ENCODE assay signal across 10 cellular contexts in genomic region chr6:1317302-1317815, GRCh38. TPM values are rescaled to one million over a fixed set of nuclear protein-coding genes. Genes with fewer than 3 reads are reported as not detected.
"Had no signal": no experiment of that assay in that cellular context is flagged by ENCODE, and none has a peak within 500 bp of the region (broad histone marks: within the 10 kb centered on the region; RNA-seq: fewer than 3 reads in every experiment).

No MANE protein-coding gene starts in this region.

- H3K27ac ChIP-seq: testis had no signal

- H3K27ac Mint-ChIP-seq: T-helper 2 cell treated with Interferon-gamma antibody and Interleukin-4, amounts not matched to agents 5 μg/mL and 100 μg/mL, for 36 hours had no signal

- DNase-seq: activated CD4-positive, alpha-beta T cell treated with anti-CD3 and anti-CD28 coated beads, Interleukin-2, amount 50 U/mL, for 1 hour; activated naive CD4-positive, alpha-beta T cell treated with anti-CD3 and anti-CD28 coated beads, Interleukin-2, amount 50 U/mL, for 16 hours; amniotic stem cell; dermis blood vessel endothelial cell; left cardiac atrium; naive B cell; stimulated activated naive CD4-positive, alpha-beta T cell treated with Interleukin-2 at 50 U/mL for 16 hours; testis had no signal

- H3K27me3 ChIP-seq: testis had no signal

- H3K4me3 ChIP-seq: body of pancreas had no signal

- H3K9me3 ChIP-seq: body of pancreas, testis had no signal

- ATAC-seq: body of pancreas, left cardiac atrium had no signal

RNA-seq across cellular contexts. Expression of gene FOXQ1, which starts 5.5 kb away (rescaled TPM):
- total RNA-seq: dermis blood vessel endothelial cell, left cardiac atrium had no signal
